In the genomic region with DNA sequence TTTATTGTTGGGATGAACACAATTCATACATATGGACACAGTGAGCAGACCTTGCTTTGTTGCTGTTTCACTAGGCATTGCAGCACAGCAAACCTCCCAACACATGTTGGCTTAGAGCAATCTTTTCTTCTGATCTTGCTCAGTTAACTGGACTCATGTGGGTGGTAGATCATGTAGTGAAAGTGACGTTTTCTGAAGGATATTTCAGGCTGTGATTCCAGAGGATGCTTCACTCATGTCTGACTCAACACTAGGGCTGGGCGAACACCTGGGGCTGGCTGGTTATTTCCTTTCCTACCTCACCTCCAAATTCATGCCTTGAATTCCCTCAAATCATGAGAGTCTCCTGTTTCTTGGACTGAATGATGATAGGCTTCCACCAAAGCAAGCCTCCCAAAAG, we compare ENCODE assay signal across 31 cellular contexts. TPM values are rescaled to one million over a fixed set of nuclear protein-coding genes. Genes with fewer than 3 reads are reported as not detected.
"Had no signal": no experiment of that assay in that cellular context is flagged by ENCODE, and none has a peak within 500 bp of the region (broad histone marks: within the 10 kb centered on the region; RNA-seq: fewer than 3 reads in every experiment).

No MANE protein-coding gene starts in this region.

- H3K4me3 ChIP-seq: ascending aorta, cardiac muscle cell had no signal

- DNase-seq: activated B cell treated with CpG ODN at 0.5 μM for 24 hours; activated CD4-positive, alpha-beta memory T cell treated with anti-CD3 and anti-CD28 coated beads, Interleukin-2, amount 10 ng/mL, durations not matched to agents 7 days and 5 days; activated CD4-positive, alpha-beta T cell treated with anti-CD3 and anti-CD28 coated beads for 4 hours; activated CD4-positive, alpha-beta T cell treated with anti-CD3 and anti-CD28 coated beads, Interleukin-2, amount 10 ng/mL, durations not matched to agents 7 days and 5 days; activated CD4-positive, alpha-beta T cell treated with anti-CD3 and anti-CD28 coated beads, Interleukin-2, amount 50 U/mL, for 48 hours; activated CD4-positive, CD25-positive, alpha-beta regulatory T cell treated with anti-CD3 and anti-CD28 coated beads, Interleukin-2, amount 50 U/mL, for 72 hours; activated CD8-positive, alpha-beta memory T cell treated with anti-CD3 and anti-CD28 coated beads for 24 hours; activated CD8-positive, alpha-beta memory T cell treated with anti-CD3 and anti-CD28 coated beads, Interleukin-2, amount 10 ng/mL, durations not matched to agents 7 days and 5 days; activated CD8-positive, alpha-beta memory T cell treated with anti-CD3 and anti-CD28 coated beads, Interleukin-2, amount 50 U/mL, for 48 hours; activated CD8-positive, alpha-beta T cell treated with anti-CD3 and anti-CD28 coated beads, Interleukin-2, amount 10 ng/mL, durations not matched to agents 7 days and 5 days; activated effector memory CD4-positive, alpha-beta T cell treated with Interleukin-2 at 50 U/mL for 16 hours; activated gamma-delta T cell; activated naive CD4-positive, alpha-beta T cell treated with anti-CD3 and anti-CD28 coated beads, Interleukin-2, amount 10 ng/mL, durations not matched to agents 7 days and 5 days; activated naive CD4-positive, alpha-beta T cell treated with Interleukin-2 at 50 U/mL for 16 hours; activated naive CD8-positive, alpha-beta T cell treated with anti-CD3 and anti-CD28 coated beads, Interleukin-2, amount 10 ng/mL, durations not matched to agents 7 days and 5 days; activated naive CD8-positive, alpha-beta T cell treated with anti-CD3 and anti-CD28 coated beads, Interleukin-2, amount 50 U/mL, for 24 hours; activated T-cell treated with anti-CD3 and anti-CD28 coated beads, Interleukin-2, amount 50 U/mL, for 24 hours; activated T-cell treated with anti-CD3 and anti-CD28 coated beads, Interleukin-2, amount 50 U/mL, for 48 hours; anterior cingulate cortex; caudate nucleus; cerebellar nuclear complex; SW 1271; T-helper 1 cell; T-helper 2 cell; T-helper 9 cell had no signal

- FAIRE-seq: TTC549 had no signal

- ATAC-seq: activated CD8-positive, alpha-beta memory T cell treated with anti-CD3 and anti-CD28 coated beads, Interleukin-2, amount 10 ng/mL, durations not matched to agents 7 days and 5 days; activated CD8-positive, alpha-beta T cell treated with anti-CD3 and anti-CD28 coated beads, Interleukin-2, amount 10 ng/mL, durations not matched to agents 7 days and 5 days; activated naive CD8-positive, alpha-beta T cell treated with anti-CD3 and anti-CD28 coated beads, Interleukin-2, amount 50 U/mL, for 24 hours had no signal

- H3K27me3 ChIP-seq: ascending aorta, cardiac muscle cell had no signal

- H3K36me3 ChIP-seq: ascending aorta, cardiac muscle cell had no signal

- H3K27ac ChIP-seq: ascending aorta, cardiac muscle cell, VCaP had no signal

- H3K4me1 ChIP-seq: ascending aorta had no signal

- H3K9me3 ChIP-seq: ascending aorta had no signal

RNA-seq across cellular contexts. Expression of gene LGALS13, which starts 14.3 kb away (rescaled TPM):
- total RNA-seq: activated B cell treated with CpG ODN at 0.5 μM for 24 hours; activated CD4-positive, alpha-beta memory T cell treated with anti-CD3 and anti-CD28 coated beads, Interleukin-2, amount 10 ng/mL, durations not matched to agents 7 days and 5 days; activated CD4-positive, alpha-beta T cell treated with anti-CD3 and anti-CD28 coated beads, Interleukin-2, amount 10 ng/mL, durations not matched to agents 7 days and 5 days; activated CD8-positive, alpha-beta memory T cell treated with anti-CD3 and anti-CD28 coated beads, Interleukin-2, amount 10 ng/mL, durations not matched to agents 7 days and 5 days; activated CD8-positive, alpha-beta T cell treated with anti-CD3 and anti-CD28 coated beads, Interleukin-2, amount 10 ng/mL, durations not matched to agents 7 days and 5 days; activated naive CD8-positive, alpha-beta T cell treated with anti-CD3 and anti-CD28 coated beads, Interleukin-2, amount 10 ng/mL, durations not matched to agents 7 days and 5 days; activated T-helper 2 cell treated with anti-CD3 and anti-CD28 coated beads, Interferon-gamma antibody, Interleukin-2, Interleukin-4, amounts not matched to agents 10 μg/mL and 5 μg/mL and 100 μg/mL, durations not matched to agents 14 hours and 24 hours and 36 hours; ascending aorta; cardiac muscle cell had no signal
- polyA plus RNA-seq: adipose tissue, cardiac muscle cell had no signal

RNA-seq across cellular contexts. Expression of gene EID2B, which starts 55.4 kb away (rescaled TPM):
- total RNA-seq: ascending aorta had no signal
